In genomic region chr1:116595065-116595840, GRCh38 we compare ENCODE assay signal across 7 cellular contexts. TPM values are rescaled to one million over a fixed set of nuclear protein-coding genes. Genes with fewer than 3 reads are reported as not detected.
A peak's percentile ranks its signal among the peaks of the same experiment; 100 is the strongest.
DNase-seq lines count a peak whose midpoint lies in the region; ATAC-seq, FAIRE-seq and TF ChIP-seq lines count a peak whose summit lies in the region.
"Not testable (repeated sequence)": the region's sequence is repeated elsewhere in the genome, so short reads cannot be mapped to it uniquely, and the experiment has no call there.

No MANE protein-coding gene starts in this region.

- H3K9me2 ChIP-seq in PC-3 (replicated peaks; ENCODE audit: low read length): not testable (repeated sequence)

- H3K4me3 ChIP-seq in GM12864 (ENCODE audit: low read depth, low read length); PC-3 (ENCODE audit: low read length); GM12878; epithelial cell of proximal tubule (ENCODE audit: low read depth, low read length); pancreas: not testable (repeated sequence)

- H3K9me3 ChIP-seq in PC-3 (ENCODE audit: low read length); GM12878 (replicated peaks; ENCODE audit: control insufficient read depth, insufficient read depth, low read length); pancreas: not testable (repeated sequence)

- H2AFZ ChIP-seq in PC-3 (ENCODE audit: low read length); GM12878 (ENCODE audit: control insufficient read depth, low read depth, low read length): not testable (repeated sequence)

- H3K4me2 ChIP-seq in PC-3 (ENCODE audit: low read length); GM12878 (ENCODE audit: control insufficient read depth, insufficient read depth): not testable (repeated sequence)

- H3K36me3 ChIP-seq in PC-3 (ENCODE audit: low read depth, low read length); GM12878 (ENCODE audit: control insufficient read depth in 2 of 2, insufficient read depth in 2 of 2, low read length in 1 of 2); pancreas: not testable (repeated sequence)

- POLR2A ChIA-PET in PC-3 (lab: Charles Lee; ENCODE audit: unreplicated experiment): not testable (repeated sequence)
- POLR2A ChIA-PET in GM12878 (lab: Charles Lee): interaction anchor here (0.6 to 1.3 kb wide), 4 partner anchors 8 to 73 kb away, joined by 3 to 10 read pairs (median 5); partner anchors contain the start of gene IGSF3

- ATAC-seq in PC-3: peak; percentile 80
- not testable (repeated sequence) for ATAC-seq in GM12878
- peak in 3 of 4 donors; percentile 51 to 54 (median 51) for ATAC-seq in pancreas

- not testable (repeated sequence) for H4K20me1 ChIP-seq in PC-3 (ENCODE audit: low read length); GM12878 (ENCODE audit: control insufficient read depth, insufficient read depth)

- not testable (repeated sequence) for BruUV-seq in PC-3 (replicated peaks; lab: Mats Ljungman, UMichigan); GM12878 (replicated peaks; lab: Mats Ljungman, UMichigan)

- H3F3A ChIP-seq in PC-3 (ENCODE audit: low read length, unreplicated experiment): not testable (repeated sequence)

- not testable (repeated sequence) for TF ChIP-seq POLR2A in GM12878 (IDR thresholded peaks at IDR 0.05; ENCODE audit: low read depth, low read length)

- in situ Hi-C loops in GM12878 (cut with MboI): not testable (repeated sequence)

- not testable (repeated sequence) for H3K27ac ChIP-seq in PC-3 (ENCODE audit: low read length); GM12878 (ENCODE audit: control insufficient read depth, insufficient read depth); pancreas

- RAD21 ChIA-PET in GM12878 (lab: Charles Lee; ENCODE audit: unreplicated experiment): interaction anchor here (1.1 to 3.1 kb wide), 13 partner anchors 8 to 533 kb away, joined by 3 to 42 read pairs (median 5); no protein-coding TSS in a partner anchor

- SMC1A ChIA-PET in GM12878 (lab: Charles Lee; ENCODE audit: uncharacterized antibody, unreplicated experiment): interaction anchor here (0.8 to 3.0 kb wide), 17 partner anchors 9 to 534 kb away, joined by 3 to 57 read pairs (median 5); no protein-coding TSS in a partner anchor

- H3K4me1 ChIP-seq in PC-3 (ENCODE audit: insufficient read depth, low read length); pancreas: not testable (repeated sequence)
- peaks cover 20% of the 10 kb centered on the region for H3K4me1 ChIP-seq in GM12878 (ENCODE audit: control insufficient read depth, insufficient read depth, low read length)

- peak; percentile 35 for TF ChIP-seq CTCF in GM12864 (IDR thresholded peaks at IDR 0.05; ENCODE audit: low read depth, low read length, missing control alignments)
- TF ChIP-seq CTCF in LNCAP (IDR thresholded peaks at IDR 0.05): peak; percentile 45
- peak; percentile 53 for TF ChIP-seq CTCF in PC-3 (conservative IDR thresholded peaks at IDR 0.05; ENCODE audit: low read depth, low read length)
- TF ChIP-seq CTCF in GM12878 (IDR thresholded peaks at IDR 0.05 in 2 of 3, conservative IDR thresholded peaks at IDR 0.05 in 1 of 3; ENCODE audit: control insufficient read depth in 2 of 3, extremely low read depth in 1 of 3, insufficient read depth in 1 of 3, low read depth in 3 of 3, low read length in 3 of 3): peak in 1 of 3 experiments; percentile 15; a peak in 2 of 6 replicates
- peak; percentile 37 for TF ChIP-seq CTCF in epithelial cell of proximal tubule (conservative IDR thresholded peaks at IDR 0.05; ENCODE audit: low read depth, low read length)
- not testable (repeated sequence) for TF ChIP-seq CTCF in pancreas (IDR thresholded peaks at IDR 0.05)

- TF ChIP-seq RAD21 in GM12878 (IDR thresholded peaks at IDR 0.05; ENCODE audit: insufficient read depth, low read depth, low read length): not testable (repeated sequence)

- FAIRE-seq in GM12878 (lab: Jason Lieb, UNC); pancreas (lab: Jason Lieb, UNC): not testable (repeated sequence)

- DNase-seq in GM12864 (ENCODE audit: low read depth); GM12878 (ENCODE audit: low read depth, low spot score); epithelial cell of proximal tubule (ENCODE audit: low read depth); pancreas: not testable (repeated sequence)
- peak; percentile 29 for DNase-seq in PC-3
- peak; percentile 26 for DNase-seq in iris pigment epithelial cell (ENCODE audit: low read depth)

- H3K9ac ChIP-seq in PC-3 (ENCODE audit: low read length); GM12878 (ENCODE audit: control insufficient read depth, insufficient read depth, low read length): not testable (repeated sequence)

- WGBS in GM12878 (ENCODE audit: insufficient coverage, insufficient replicate concordance, low lambda C conversion rate, missing lambda C conversion rate): 49% methylated on average over 4 of the region's 4 CpGs
- WGBS in pancreas, 2 donors: 51 to 56% methylated on average over 4 of the region's 4 CpGs

- not testable (repeated sequence) for H3K27me3 ChIP-seq in PC-3 (ENCODE audit: low read length); GM12878 (replicated peaks in 1 of 2; ENCODE audit: control insufficient read depth in 2 of 2, insufficient read depth in 2 of 2, low read length in 1 of 2); pancreas

- not testable (repeated sequence) for H3K79me2 ChIP-seq in PC-3 (ENCODE audit: low read length); GM12878 (ENCODE audit: control insufficient read depth, insufficient read depth, low read length)

- CTCF ChIA-PET in PC-3 (lab: Charles Lee): interaction anchor here (0.6 to 2.1 kb wide), 7 partner anchors 21 to 1892 kb away, joined by 3 to 21 read pairs (median 4); partner anchors contain the start of gene CD58
- CTCF ChIA-PET in GM12878 (lab: Yijun Ruan, JAX): interaction anchor here (0.7 to 4.9 kb wide), 26 partner anchors 10 to 533 kb away, joined by 3 to 90 read pairs (median 4); partner anchors contain the start of gene CD58

- TF ChIP-seq EP300 in GM12878 (IDR thresholded peaks at IDR 0.05; ENCODE audit: borderline replicate concordance in 1 of 2, control insufficient read depth in 1 of 2, low read depth in 2 of 2, low read length in 2 of 2): not testable (repeated sequence)

- intact Hi-C loops in PC-3 (cut with micrococcal nuclease); GM12878 (cut with micrococcal nuclease; ENCODE audit: unreplicated experiment); pancreas (cut with DNase I): not testable (repeated sequence)

TF ChIP-seq in GM12878, 131 proteins besides CTCF, POLR2A, EP300 and RAD21:
- peak; percentile 56; the same call in 1 of the 2 replicates for TF ChIP-seq BMI1 (IDR thresholded peaks at IDR 0.05; ENCODE audit: borderline replicate concordance)
TF ChIP-seq in GM12878: peak in this region for 1; not testable (repeated sequence) for 130.

RNA-seq across cellular contexts. Expression of gene CD58, which starts 24.4 kb away (rescaled TPM):
- total RNA-seq in PC-3 (2014; rRNA removed) (15.2 and 26.9 TPM in 2 replicates), GM12878 (2014; rRNA removed) (105 and 127 TPM in 2 replicates), GM12878 (2014; rRNA removed; fragmentation: Illumina TruSeq; extraction: Trizol) (130 and 131 TPM in 2 replicates), GM12878 (2021) (67.7 and 70.4 TPM in 2 replicates), epithelial cell of proximal tubule (14.2 and 15.5 TPM in 2 replicates), pancreas (1 to 10 TPM; 1.7 to 9.1 (median 3.1) TPM)
- 332 and 350 TPM in 2 replicates for total RNA-seq in GM12878 (2013; cell fraction: nucleolus; rRNA removed)
- 53.2 TPM for polyA plus RNA-seq in GM12878 (2011; ENCODE audit: low read depth)
- polyA plus RNA-seq in GM12878 (2011; rRNA removed) (172 and 229 TPM in 2 replicates), GM12878 (2014; fragmentation: Illumina TruSeq; extraction: Trizol) (164 and 219 TPM in 2 replicates), GM12878 (2014; fragmentation: Nextera tagmentation; extraction: Ambion mirVana) (100 to 1,000 TPM; 110 to 125 TPM), GM12878 (2014; rRNA removed) (95.3 and 128 TPM in 2 replicates), GM12878 (2016; fragmentation: Nextera tagmentation; extraction: Ambion mirVana) (100 to 1,000 TPM; 241 to 252 TPM), pancreas (1 to 10 TPM; 5.7 to 7.3 TPM)
- 60.9 and 69.0 TPM in 2 replicates for polyA plus RNA-seq in GM12878 (2011; cell fraction: cytosol; rRNA removed)
- 101 and 112 TPM in 2 replicates for polyA plus RNA-seq in GM12878 (2011; cell fraction: nucleus; rRNA removed)
- polyA plus RNA-seq in GM12878 (2012): 83.8 and 106 TPM in 2 replicates
- 56.7 and 124 TPM in 2 replicates for polyA minus RNA-seq in GM12878 (2011; rRNA and poly(A)+ RNA removed)
- 24.1 and 29.8 TPM in 2 replicates for polyA minus RNA-seq in GM12878 (2011; cell fraction: cytosol; rRNA and poly(A)+ RNA removed)
- polyA minus RNA-seq in GM12878 (2011; cell fraction: nucleus; rRNA and poly(A)+ RNA removed): 84.6 and 101 TPM in 2 replicates
